In the genomic region with DNA sequence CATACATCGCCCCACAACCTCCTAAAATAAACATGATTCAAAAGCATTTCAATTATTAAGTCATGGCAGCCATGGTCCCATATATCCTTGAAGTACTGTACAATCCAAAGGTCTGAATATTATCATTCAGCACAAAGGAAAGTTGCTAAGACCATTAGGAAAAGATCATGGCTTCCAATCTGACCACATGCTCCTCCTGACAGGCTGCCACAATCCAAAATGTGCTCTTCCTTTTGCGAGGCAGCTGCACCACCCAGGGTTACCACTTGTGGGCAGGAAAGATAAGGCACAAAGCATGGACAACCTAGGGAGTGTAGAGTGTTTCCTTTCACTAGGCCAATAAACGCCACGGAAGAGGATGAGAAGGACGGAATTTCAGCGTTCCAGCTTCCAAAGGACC, we compare ENCODE assay signal across 13 cellular contexts. TPM values are rescaled to one million over a fixed set of nuclear protein-coding genes. Genes with fewer than 3 reads are reported as not detected.
A peak's percentile ranks its signal among the peaks of the same experiment; 100 is the strongest.
DNase-seq lines count a peak whose midpoint lies in the region; ATAC-seq, FAIRE-seq and TF ChIP-seq lines count a peak whose summit lies in the region.
"Had no signal": no experiment of that assay in that cellular context is flagged by ENCODE, and none has a peak within 500 bp of the region (broad histone marks: within the 10 kb centered on the region; RNA-seq: fewer than 3 reads in every experiment).

No MANE protein-coding gene starts in this region.

- TF ChIP-seq EP300 in HepG2 (IDR thresholded peaks at IDR 0.05; ENCODE audit: low read depth in 2 of 2, low read length in 2 of 2) = no peak
- no peak for TF ChIP-seq EP300 in HepG2 (CRISPR knock-in tag; IDR thresholded peaks at IDR 0.05; ENCODE audit: borderline replicate concordance)

- H3K36me3 Mint-ChIP-seq in endodermal cell (ENCODE audit: low read depth) (peaks cover 26% of the 10 kb centered on the region), CD14-positive monocyte (peaks cover 19 to 23% of the 10 kb centered on the region in 2 donors)

- TF ChIP-seq POLR2A in HepG2 (IDR thresholded peaks at IDR 0.05; ENCODE audit: insufficient read depth in 1 of 2, low read depth in 2 of 2, low read length in 2 of 2) = no peak
- TF ChIP-seq POLR2A in right lobe of liver (IDR thresholded peaks at IDR 0.05) = no peak

- no peak for TF ChIP-seq RAD21 in HepG2 (CRISPR knock-in tag; IDR thresholded peaks at IDR 0.05)

- DNase-seq in HepG2 (ENCODE audit: low spot score) (no peak), right lobe of liver (no peak), NCI-H69 (lab: John Stamatoyannopoulos, UW) (peak; percentile 9), endodermal cell (peak; percentile 78), germinal center (ENCODE audit: low spot score) (no peak), CD14-positive monocyte (ENCODE audit: low spot score) (no peak)
- no peak for DNase-seq in stimulated activated naive CD8-positive, alpha-beta T cell treated with anti-CD3 and anti-CD28 coated beads, Interleukin-15, amount 100 ng/mL, for 72 hours
- DNase-seq: activated T-cell treated with anti-CD3 and anti-CD28 coated beads for 4 hours; CD8-positive, alpha-beta T cell; left ventricle myocardium inferior had no signal

- no peak overlapping the region for H3K4me3 ChIP-seq in HepG2 (replicated peaks in 1 of 3; ENCODE audit: insufficient read depth in 1 of 3, low read depth in 2 of 3, low read length in 3 of 3)
- no peak overlapping the region for H3K4me3 ChIP-seq in right lobe of liver
- no peak overlapping the region for H3K4me3 ChIP-seq in endodermal cell (ENCODE audit: low read length)
- H3K4me3 ChIP-seq: breast epithelium, left ventricle myocardium inferior had no signal

- peak; percentile 37; the same call in 2 of the 3 replicates for ATAC-seq in HepG2
- no peak for ATAC-seq in right lobe of liver
- no peak for ATAC-seq in stimulated activated naive CD8-positive, alpha-beta T cell treated with anti-CD3 and anti-CD28 coated beads, Interleukin-15, amount 100 ng/mL, for 72 hours
- ATAC-seq in HG03159 (IDR thresholded peaks at IDR 0.05; ENCODE audit: unreplicated experiment) = no peak
- ATAC-seq: CD8-positive, alpha-beta T cell had no signal

- WGBS in HepG2 (ENCODE audit: low lambda C conversion rate) = 94% methylated on average over 6 of the region's 6 CpGs
- WGBS in right lobe of liver (ENCODE audit: insufficient coverage, low coverage, low lambda C conversion rate, missing lambda C conversion rate) = 84% methylated on average over 6 of the region's 6 CpGs
- WGBS in endodermal cell (ENCODE audit: insufficient coverage in 1 of 2, insufficient read length in 1 of 2), 2 experiments = 88 to 98% methylated on average over 5 to 6 of the region's 6 CpGs

- H2AFZ ChIP-seq in HepG2 (ENCODE audit: low read length) = no peak overlapping the region

- no peak overlapping the region for H3K9ac ChIP-seq in HepG2 (ENCODE audit: insufficient read depth, low read depth, low read length)
- no peak overlapping the region for H3K9ac ChIP-seq in endodermal cell (ENCODE audit: extremely low read depth, low read length, poor library complexity, severe bottlenecking)

- peaks cover 16% of the 10 kb centered on the region for H3K4me1 ChIP-seq in HepG2 (ENCODE audit: insufficient read depth, low read length)
- H3K4me1 ChIP-seq in right lobe of liver = peaks cover 0 to 7% (median 3%) of the 10 kb centered on the region in 4 donors
- peaks cover 3% of the 10 kb centered on the region for H3K4me1 ChIP-seq in endodermal cell (ENCODE audit: control insufficient read depth, insufficient read depth, low read length)

- H3K27ac Mint-ChIP-seq in endodermal cell (no peak overlapping the region), CD14-positive monocyte (no peak overlapping the region)
- H3K27ac Mint-ChIP-seq in stimulated activated naive CD8-positive, alpha-beta T cell treated with anti-CD3 and anti-CD28 coated beads, Interleukin-15, amount 100 ng/mL, for 72 hours = no peak overlapping the region
- H3K27ac Mint-ChIP-seq: CD8-positive, alpha-beta T cell; T-helper 1 cell treated with Interleukin-12 subunit alpha and Interleukin-12 subunit beta and Interleukin-4 antibody, amounts not matched to agents 30 μg/mL and 1 μg/mL, for 36 hours had no signal

- POLR2A ChIA-PET in HepG2 (lab: Yijun Ruan, JAX) = no interaction called here

- TF ChIP-seq CTCF in HepG2 (CRISPR knock-in tag; IDR thresholded peaks at IDR 0.05) (no peak), right lobe of liver (IDR thresholded peaks at IDR 0.05) (no peak), endodermal cell (conservative IDR thresholded peaks at IDR 0.05) (peak; percentile 58), CD14-positive monocyte (IDR thresholded peaks at IDR 0.05) (no peak)

- H3K79me2 ChIP-seq in HepG2 (ENCODE audit: insufficient read depth, low read length) = peaks cover 12% of the 10 kb centered on the region

- H3K27ac ChIP-seq in HepG2 (ENCODE audit: extremely low read length, insufficient read depth, low read length) (no peak overlapping the region), right lobe of liver (no peak overlapping the region), endodermal cell (ENCODE audit: low read depth, low read length) (no peak overlapping the region)
- H3K27ac ChIP-seq: breast epithelium, left ventricle myocardium inferior had no signal

- no peaks in the 10 kb centered on the region for H4K20me1 ChIP-seq in HepG2 (ENCODE audit: insufficient read depth, low read length)

- no TSS peak for BruUV-seq in HepG2 (replicated peaks; lab: Mats Ljungman, UMichigan)

- CTCF ChIA-PET in HepG2 (lab: Yijun Ruan, JAX; ENCODE audit: low intra/inter-chr PET ratio, low total read pairs) = no interaction called here

- H3K36me3 ChIP-seq in HepG2 (replicated peaks in 1 of 2; ENCODE audit: control insufficient read depth in 1 of 2, insufficient read depth in 2 of 2, low read length in 2 of 2) (peaks cover 5 to 28% of the 10 kb centered on the region in 2 experiments; a peak in 4 of 5 replicates), right lobe of liver (no peaks in the 10 kb centered on the region), endodermal cell (ENCODE audit: control insufficient read depth, insufficient read depth, low read length) (peaks cover 13% of the 10 kb centered on the region)
- H3K36me3 ChIP-seq: breast epithelium had no signal

- FAIRE-seq in HepG2 (lab: Jason Lieb, UNC) = peak; percentile 71

- H3K9me3 Mint-ChIP-seq in endodermal cell (no peaks in the 10 kb centered on the region), CD14-positive monocyte (no peaks in the 10 kb centered on the region)
- no peaks in the 10 kb centered on the region for H3K9me3 Mint-ChIP-seq in stimulated activated naive CD8-positive, alpha-beta T cell treated with anti-CD3 and anti-CD28 coated beads, Interleukin-15, amount 100 ng/mL, for 72 hours
- H3K9me3 Mint-ChIP-seq: CD8-positive, alpha-beta T cell; T-helper 1 cell treated with Interleukin-12 subunit alpha and Interleukin-12 subunit beta and Interleukin-4 antibody, amounts not matched to agents 30 μg/mL and 1 μg/mL, for 36 hours had no signal

- H3K4me3 Mint-ChIP-seq in endodermal cell = no peak overlapping the region
- no peak overlapping the region for H3K4me3 Mint-ChIP-seq in stimulated activated naive CD8-positive, alpha-beta T cell treated with anti-CD3 and anti-CD28 coated beads, Interleukin-15, amount 100 ng/mL, for 72 hours
- no peak overlapping the region for H3K4me3 Mint-ChIP-seq in CD14-positive monocyte
- H3K4me3 Mint-ChIP-seq: CD8-positive, alpha-beta T cell; T-helper 1 cell treated with Interleukin-12 subunit alpha and Interleukin-12 subunit beta and Interleukin-4 antibody, amounts not matched to agents 30 μg/mL and 1 μg/mL, for 36 hours had no signal

- no peak overlapping the region for H3K4me2 ChIP-seq in HepG2 (ENCODE audit: low read depth, low read length)

- H3K27me3 ChIP-seq in HepG2 (ENCODE audit: control insufficient read depth in 1 of 2, insufficient read depth in 2 of 2, low read length in 2 of 2) = no peaks in the 10 kb centered on the region; a peak in 1 of 5 replicates
- H3K27me3 ChIP-seq in right lobe of liver = no peaks in the 10 kb centered on the region
- no peaks in the 10 kb centered on the region for H3K27me3 ChIP-seq in endodermal cell (ENCODE audit: control insufficient read depth, insufficient read depth, low read length, poor library complexity, severe bottlenecking)
- H3K27me3 ChIP-seq: breast epithelium had no signal

- in situ Hi-C loops in HepG2 (cut with HindIII; ENCODE audit: extremely low pct_ligation_motif_present, low pct_unique_long_range_greater_than_20kb) = loop anchor here (25.0 kb wide), 1 partner anchor 305 kb away; the partner anchor contains the start of gene STAMBP

- H3K4me1 Mint-ChIP-seq in endodermal cell (no peaks in the 10 kb centered on the region), CD14-positive monocyte (no peaks in the 10 kb centered on the region)
- H3K4me1 Mint-ChIP-seq in stimulated activated naive CD8-positive, alpha-beta T cell treated with anti-CD3 and anti-CD28 coated beads, Interleukin-15, amount 100 ng/mL, for 72 hours = peaks cover 17% of the 10 kb centered on the region

- no peaks in the 10 kb centered on the region for H3K9me3 ChIP-seq in HepG2 (ENCODE audit: low read length)
- no peaks in the 10 kb centered on the region for H3K9me3 ChIP-seq in right lobe of liver
- H3K9me3 ChIP-seq in endodermal cell (ENCODE audit: control insufficient read depth, low read length) = no peaks in the 10 kb centered on the region
- H3K9me3 ChIP-seq: breast epithelium, left ventricle myocardium inferior had no signal

- intact Hi-C loops in HepG2 (cut with micrococcal nuclease; ENCODE audit: unreplicated experiment) (no loop called here), right lobe of liver (cut with DNase I) (loop anchor here in 1 of 2 donors (10.0 kb wide), 1 partner anchor 318 kb away; the partner anchor contains the start of gene STAMBP), CD14-positive monocyte (cut with micrococcal nuclease) (loop anchor here in 1 of 2 donors (10.0 kb wide), 2 partner anchors 72 to 318 kb away; partner anchors contain the start of gene STAMBP)

- no peaks in the 10 kb centered on the region for H3K27me3 Mint-ChIP-seq in endodermal cell (ENCODE audit: insufficient read depth)
- no peaks in the 10 kb centered on the region for H3K27me3 Mint-ChIP-seq in stimulated activated naive CD8-positive, alpha-beta T cell treated with anti-CD3 and anti-CD28 coated beads, Interleukin-15, amount 100 ng/mL, for 72 hours
- peaks cover 0 to 2% (median 0%) of the 10 kb centered on the region in 3 donors for H3K27me3 Mint-ChIP-seq in CD14-positive monocyte (ENCODE audit: low read depth in 3 of 3)

RNA-seq across cellular contexts. Expression of gene BOLA3, which starts 5.4 kb away (rescaled TPM):
- 170 and 172 TPM in 2 replicates for total RNA-seq in HepG2 (2016; rRNA removed; fragmentation: Illumina TruSeq; extraction: Trizol)
- 719 and 870 TPM in 2 replicates for total RNA-seq in HepG2 (2016; cell fraction: cytosol; rRNA removed; fragmentation: Illumina TruSeq; extraction: Trizol; ENCODE audit: low read depth)
- total RNA-seq in HepG2 (2016; cell fraction: insoluble cytoplasmic fraction; rRNA removed; fragmentation: Illumina TruSeq; extraction: Trizol) = 161 and 184 TPM in 2 replicates
- total RNA-seq in HepG2 (2016; cell fraction: membrane; rRNA removed; fragmentation: Illumina TruSeq; extraction: Trizol) = 416 and 482 TPM in 2 replicates
- total RNA-seq in HepG2 (2016; cell fraction: nucleus; rRNA removed; fragmentation: Illumina TruSeq; extraction: Trizol) = 51.5 and 52.9 TPM in 2 replicates
- polyA plus RNA-seq in HepG2 (2011; rRNA removed) = 59.1 and 89.7 TPM in 2 replicates
- polyA plus RNA-seq in HepG2 (2011; cell fraction: cytosol; rRNA removed) = 70.2 and 71.9 TPM in 2 replicates
- polyA plus RNA-seq in HepG2 (2011; cell fraction: nucleus; rRNA removed) = 16.6 and 17.4 TPM in 2 replicates
- 58.8 and 77.2 TPM in 2 replicates for polyA plus RNA-seq in HepG2 (2012)
- polyA plus RNA-seq in HepG2 (2016; cell fraction: cytosol; fragmentation: Illumina TruSeq; extraction: Trizol; ENCODE audit: low read depth) = 917 and 1,024 TPM in 2 replicates
- 174 and 187 TPM in 2 replicates for polyA plus RNA-seq in HepG2 (2016; cell fraction: insoluble cytoplasmic fraction; fragmentation: Illumina TruSeq; extraction: Trizol; ENCODE audit: low read depth)
- polyA plus RNA-seq in HepG2 (2016; cell fraction: membrane; fragmentation: Illumina TruSeq; extraction: Trizol; ENCODE audit: low read depth) = 432 and 498 TPM in 2 replicates
- polyA plus RNA-seq in HepG2 (2016; cell fraction: nucleus; fragmentation: Illumina TruSeq; extraction: Trizol; ENCODE audit: insufficient read depth, low read depth) = 94.6 and 103 TPM in 2 replicates
- 8.3 and 15.8 TPM in 2 replicates for polyA minus RNA-seq in HepG2 (2011; rRNA and poly(A)+ RNA removed; ENCODE audit: low replicate concordance)
- 12.3 and 18.9 TPM in 2 replicates for polyA minus RNA-seq in HepG2 (2011; cell fraction: cytosol; rRNA and poly(A)+ RNA removed)
- 10.9 and 11.2 TPM in 2 replicates for polyA minus RNA-seq in HepG2 (2011; cell fraction: nucleus; rRNA and poly(A)+ RNA removed)
- 10 to 100 TPM; 14.6 to 58.6 (median 16.0) TPM for total RNA-seq in right lobe of liver
- 10 to 100 TPM; 42.5 to 43.2 TPM for total RNA-seq in endodermal cell
- polyA plus RNA-seq in endodermal cell (2013, experiment 1 of 2) = 60.6 TPM
- 62.9 TPM for polyA plus RNA-seq in endodermal cell (2013, experiment 2 of 2)
- polyA plus RNA-seq in CD14-positive monocyte = 1 to 10 TPM; 7.7 to 8.0 TPM

RNA-seq across cellular contexts. Expression of gene MOB1A, which starts 36.3 kb away (rescaled TPM):
- total RNA-seq in HepG2 (2016; rRNA removed; fragmentation: Illumina TruSeq; extraction: Trizol) = 139 and 217 TPM in 2 replicates
- 26.2 and 34.3 TPM in 2 replicates for total RNA-seq in HepG2 (2016; cell fraction: cytosol; rRNA removed; fragmentation: Illumina TruSeq; extraction: Trizol; ENCODE audit: low read depth)
- total RNA-seq in HepG2 (2016; cell fraction: insoluble cytoplasmic fraction; rRNA removed; fragmentation: Illumina TruSeq; extraction: Trizol) = 135 and 223 TPM in 2 replicates
- total RNA-seq in HepG2 (2016; cell fraction: membrane; rRNA removed; fragmentation: Illumina TruSeq; extraction: Trizol) = 73.7 and 77.9 TPM in 2 replicates
- total RNA-seq in HepG2 (2016; cell fraction: nucleus; rRNA removed; fragmentation: Illumina TruSeq; extraction: Trizol) = 58.0 and 69.5 TPM in 2 replicates
- 33.2 and 48.2 TPM in 2 replicates for polyA plus RNA-seq in HepG2 (2011; rRNA removed)
- 17.6 and 27.6 TPM in 2 replicates for polyA plus RNA-seq in HepG2 (2011; cell fraction: cytosol; rRNA removed)
- polyA plus RNA-seq in HepG2 (2011; cell fraction: nucleus; rRNA removed) = 10.7 and 17.1 TPM in 2 replicates
- polyA plus RNA-seq in HepG2 (2012) = 42.5 and 50.3 TPM in 2 replicates
- polyA plus RNA-seq in HepG2 (2016; cell fraction: cytosol; fragmentation: Illumina TruSeq; extraction: Trizol; ENCODE audit: low read depth) = 18.1 and 21.3 TPM in 2 replicates
- 128 and 131 TPM in 2 replicates for polyA plus RNA-seq in HepG2 (2016; cell fraction: insoluble cytoplasmic fraction; fragmentation: Illumina TruSeq; extraction: Trizol; ENCODE audit: low read depth)
- polyA plus RNA-seq in HepG2 (2016; cell fraction: membrane; fragmentation: Illumina TruSeq; extraction: Trizol; ENCODE audit: low read depth) = 35.8 and 42.0 TPM in 2 replicates
- polyA plus RNA-seq in HepG2 (2016; cell fraction: nucleus; fragmentation: Illumina TruSeq; extraction: Trizol; ENCODE audit: insufficient read depth, low read depth) = 52.2 and 58.5 TPM in 2 replicates
- 17.0 and 33.6 TPM in 2 replicates for polyA minus RNA-seq in HepG2 (2011; rRNA and poly(A)+ RNA removed; ENCODE audit: low replicate concordance)
- 28.0 and 36.2 TPM in 2 replicates for polyA minus RNA-seq in HepG2 (2011; cell fraction: cytosol; rRNA and poly(A)+ RNA removed)
- 30.4 and 30.7 TPM in 2 replicates for polyA minus RNA-seq in HepG2 (2011; cell fraction: nucleus; rRNA and poly(A)+ RNA removed)
- 10 to 100 TPM; 29.8 to 48.0 (median 32.9) TPM for total RNA-seq in right lobe of liver
- total RNA-seq in endodermal cell = 100 to 1,000 TPM in 1 of 2 donors, 10 to 100 TPM in 1; 92.3 to 125 TPM
- polyA plus RNA-seq in endodermal cell (2013, experiment 1 of 2) = 73.3 TPM
- polyA plus RNA-seq in endodermal cell (2013, experiment 2 of 2) = 70.5 TPM
- polyA plus RNA-seq in CD14-positive monocyte = 100 to 1,000 TPM; 285 to 367 TPM

RNA-seq across cellular contexts. Expression of gene MTHFD2, which starts 56.1 kb away (rescaled TPM):
- total RNA-seq in HepG2 (2016; rRNA removed; fragmentation: Illumina TruSeq; extraction: Trizol) (188 and 281 TPM in 2 replicates), right lobe of liver (1 to 10 TPM in 5 of 6 experiments, under 1 TPM in 1; 0.31 to 7.4 (median 2.0) TPM), endodermal cell (10 to 100 TPM; 77.4 to 84.5 TPM)
- 38.9 and 41.2 TPM in 2 replicates for total RNA-seq in HepG2 (2016; cell fraction: cytosol; rRNA removed; fragmentation: Illumina TruSeq; extraction: Trizol; ENCODE audit: low read depth)
- total RNA-seq in HepG2 (2016; cell fraction: insoluble cytoplasmic fraction; rRNA removed; fragmentation: Illumina TruSeq; extraction: Trizol) = 188 and 279 TPM in 2 replicates
- 132 and 142 TPM in 2 replicates for total RNA-seq in HepG2 (2016; cell fraction: membrane; rRNA removed; fragmentation: Illumina TruSeq; extraction: Trizol)
- total RNA-seq in HepG2 (2016; cell fraction: nucleus; rRNA removed; fragmentation: Illumina TruSeq; extraction: Trizol) = 70.7 and 79.0 TPM in 2 replicates
- polyA plus RNA-seq in HepG2 (2011; rRNA removed) (197 and 269 TPM in 2 replicates), CD14-positive monocyte (10 to 100 TPM; 24.1 to 39.4 TPM)
- 162 and 205 TPM in 2 replicates for polyA plus RNA-seq in HepG2 (2011; cell fraction: cytosol; rRNA removed)
- 88.5 and 89.7 TPM in 2 replicates for polyA plus RNA-seq in HepG2 (2011; cell fraction: nucleus; rRNA removed)
- 224 and 287 TPM in 2 replicates for polyA plus RNA-seq in HepG2 (2012)
- 31.0 and 33.2 TPM in 2 replicates for polyA plus RNA-seq in HepG2 (2016; cell fraction: cytosol; fragmentation: Illumina TruSeq; extraction: Trizol; ENCODE audit: low read depth)
- 225 and 240 TPM in 2 replicates for polyA plus RNA-seq in HepG2 (2016; cell fraction: insoluble cytoplasmic fraction; fragmentation: Illumina TruSeq; extraction: Trizol; ENCODE audit: low read depth)
- polyA plus RNA-seq in HepG2 (2016; cell fraction: membrane; fragmentation: Illumina TruSeq; extraction: Trizol; ENCODE audit: low read depth) = 83.1 and 83.6 TPM in 2 replicates
- 100 and 101 TPM in 2 replicates for polyA plus RNA-seq in HepG2 (2016; cell fraction: nucleus; fragmentation: Illumina TruSeq; extraction: Trizol; ENCODE audit: insufficient read depth, low read depth)
- polyA minus RNA-seq in HepG2 (2011; rRNA and poly(A)+ RNA removed; ENCODE audit: low replicate concordance) = 148 and 336 TPM in 2 replicates
- polyA minus RNA-seq in HepG2 (2011; cell fraction: cytosol; rRNA and poly(A)+ RNA removed) = 201 and 205 TPM in 2 replicates
- 97.9 and 128 TPM in 2 replicates for polyA minus RNA-seq in HepG2 (2011; cell fraction: nucleus; rRNA and poly(A)+ RNA removed)
- polyA plus RNA-seq in endodermal cell (2013, experiment 1 of 2) = 104 TPM
- 72.4 TPM for polyA plus RNA-seq in endodermal cell (2013, experiment 2 of 2)

Comparison
In these comparisons a context has a peak if more than half of its experiments do, and no peak if none do; other contexts are left out.
1. RNA of gene MTHFD2, which starts 56.1 kb away (total RNA-seq): 38.9 to 281 TPM in HepG2 and 77.4 to 84.5 TPM in endodermal cell; 0.31 to 7.4 TPM in right lobe of liver; every median in the first group is over 4 times any median in the second.
2. DNase-seq: peak in NCI-H69 (single experiment) and endodermal cell (single experiment); none in HepG2 (single experiment), right lobe of liver (0 of 3), stimulated activated naive CD8-positive, alpha-beta T cell treated with anti-CD3 and anti-CD28 coated beads, Interleukin-15, amount 100 ng/mL, for 72 hours (0 of 2), germinal center (single experiment) and CD14-positive monocyte (single experiment).